23 cellular contexts compared by ENCODE assay signal in genomic region chr16:87978127-87978526, GRCh38. TPM values are rescaled to one million over a fixed set of nuclear protein-coding genes. Genes with fewer than 3 reads are reported as not detected.
"Had no signal": no experiment of that assay in that cellular context is flagged by ENCODE, and none has a peak within 500 bp of the region (broad histone marks: within the 10 kb centered on the region; RNA-seq: fewer than 3 reads in every experiment).

No MANE protein-coding gene starts in this region.

- H3K4me3 ChIP-seq: hepatocyte, lung, pancreas, tibial artery, upper lobe of left lung, uterus had no signal

- H3K27me3 Mint-ChIP-seq: natural killer cell treated with Interleukin-12 subunit alpha and Interleukin-12 subunit beta and Interleukin-15 and Interleukin-18, amount 100 ng/mL, for 72 hours; progenitor cell of endocrine pancreas; stimulated activated naive CD8-positive, alpha-beta T cell treated with anti-CD3 and anti-CD28 coated beads, Interleukin-15, Interleukin-2, amounts not matched to agents 100 ng/mL and 50 ng/mL, for 24 hours had no signal

- H3K27me3 ChIP-seq: hepatocyte, pancreas, tibial artery, upper lobe of left lung, uterus had no signal

- H3K4me3 Mint-ChIP-seq: stimulated activated naive CD8-positive, alpha-beta T cell treated with anti-CD3 and anti-CD28 coated beads, Interleukin-15, Interleukin-2, amounts not matched to agents 100 ng/mL and 50 ng/mL, for 24 hours had no signal

- H3K9me3 Mint-ChIP-seq: natural killer cell treated with Interleukin-12 subunit alpha and Interleukin-12 subunit beta and Interleukin-15 and Interleukin-18, amount 100 ng/mL, for 72 hours; stimulated activated naive CD8-positive, alpha-beta T cell treated with anti-CD3 and anti-CD28 coated beads, Interleukin-15, Interleukin-2, amounts not matched to agents 100 ng/mL and 50 ng/mL, for 24 hours had no signal

- ATAC-seq: left colon; left ventricle myocardium superior; natural killer cell treated with Interleukin-12 subunit alpha and Interleukin-12 subunit beta and Interleukin-15 and Interleukin-18, amount 100 ng/mL, for 72 hours; right cardiac atrium had no signal

- H3K36me3 ChIP-seq: pancreas, uterus had no signal

- H3K9me3 ChIP-seq: pancreas, tibial artery, upper lobe of left lung, uterus had no signal

- DNase-seq: effector CD8-positive, alpha-beta T cell; foreskin melanocyte; head of caudate nucleus; left colon; left ventricle myocardium superior; mesenchymal stem cell; midbrain; occipital lobe; right cardiac atrium; small intestine; stimulated activated CD4-positive, alpha-beta T cell treated with anti-CD3 and anti-CD28 coated beads, Interleukin-12 subunit alpha, Interleukin-12 subunit beta, amount 100 ng/mL, for 4 hours; upper lobe of left lung; uterus had no signal

- H3K27ac Mint-ChIP-seq: stimulated activated naive CD8-positive, alpha-beta T cell treated with anti-CD3 and anti-CD28 coated beads, Interleukin-15, Interleukin-2, amounts not matched to agents 100 ng/mL and 50 ng/mL, for 24 hours had no signal

- H3K27ac ChIP-seq: hepatocyte, upper lobe of left lung, uterus had no signal

RNA-seq across cellular contexts. Expression of gene CA5A, which starts 41.8 kb away (rescaled TPM):
- total RNA-seq: dermis microvascular lymphatic vessel endothelial cell; kidney epithelial cell; left colon; left ventricle myocardium superior; natural killer cell treated with Interleukin-12 subunit alpha and Interleukin-12 subunit beta and Interleukin-15 and Interleukin-18, amount 100 ng/mL, for 72 hours; occipital lobe; pancreas; right cardiac atrium; temporal lobe; uterus had no signal
